Comparison of ENCODE assay signal across 19 cellular contexts in genomic region chr4:79906996-79907395, GRCh38.
DNase-seq lines count a peak whose midpoint lies in the region; ATAC-seq, FAIRE-seq and TF ChIP-seq lines count a peak whose summit lies in the region.
"Had no signal": no experiment of that assay in that cellular context is flagged by ENCODE, and none has a peak within 500 bp of the region (broad histone marks: within the 10 kb centered on the region; RNA-seq: fewer than 3 reads in every experiment).

No MANE protein-coding gene starts in this region.

- H3K27ac ChIP-seq in astrocyte (ENCODE audit: low read depth, low read length), result no peak overlapping the region

- H3K4me3 Mint-ChIP-seq in natural killer cell, result peak overlapping the region; percentile 14
- no peak overlapping the region for H3K4me3 Mint-ChIP-seq in natural killer cell treated with Interleukin-12 subunit alpha and Interleukin-12 subunit beta and Interleukin-15 and Interleukin-18, amount 100 ng/mL, for 72 hours
- no peak overlapping the region for H3K4me3 Mint-ChIP-seq in astrocyte (ENCODE audit: unreplicated experiment)
- no peak overlapping the region for H3K4me3 Mint-ChIP-seq in activated CD4-positive, alpha-beta T cell treated with anti-CD3 and anti-CD28 coated beads, Interleukin-2, amount 10 ng/mL, durations not matched to agents 24 days and 14 days

- H3K9ac ChIP-seq in astrocyte (ENCODE audit: low read length), result no peak overlapping the region

- H4K20me1 ChIP-seq in astrocyte (ENCODE audit: insufficient read depth, low read length), result no peaks in the 10 kb centered on the region

- H3K36me3 Mint-ChIP-seq in natural killer cell (no peaks in the 10 kb centered on the region), astrocyte (ENCODE audit: low read depth, unreplicated experiment) (peaks cover 3% of the 10 kb centered on the region)
- H3K36me3 Mint-ChIP-seq in natural killer cell treated with Interleukin-12 subunit alpha and Interleukin-12 subunit beta and Interleukin-15 and Interleukin-18, amount 100 ng/mL, for 72 hours, result peaks cover 18% of the 10 kb centered on the region
- peaks cover 31% of the 10 kb centered on the region for H3K36me3 Mint-ChIP-seq in activated CD4-positive, alpha-beta T cell treated with anti-CD3 and anti-CD28 coated beads, Interleukin-2, amount 10 ng/mL, durations not matched to agents 24 days and 14 days (ENCODE audit: low read depth)

- no peak overlapping the region for H2AFZ ChIP-seq in astrocyte (ENCODE audit: low read depth, low read length)

- H3K4me3 ChIP-seq in astrocyte (ENCODE audit: insufficient read depth, low read depth, low read length), result no peak overlapping the region
- H3K4me3 ChIP-seq: MG63 had no signal

- H3K27me3 ChIP-seq in astrocyte (ENCODE audit: insufficient read depth, low read length), result no peaks in the 10 kb centered on the region
- H3K27me3 ChIP-seq: MG63 had no signal

- no peaks in the 10 kb centered on the region for H3K9me3 ChIP-seq in astrocyte (ENCODE audit: insufficient read depth, low read depth, low read length)
- H3K9me3 ChIP-seq: MG63 had no signal

- intact Hi-C loops in natural killer cell (cut with micrococcal nuclease), result no loop called here
- intact Hi-C loops in activated CD4-positive, alpha-beta T cell treated with anti-CD3 and anti-CD28 coated beads, Interleukin-2, amount 10 ng/mL, durations not matched to agents 24 days and 14 days (cut with micrococcal nuclease), result no loop called here

- H3K4me2 ChIP-seq in astrocyte (ENCODE audit: low read length), result no peak overlapping the region

- H3K4me1 Mint-ChIP-seq in natural killer cell (peaks cover 0 to 8% of the 10 kb centered on the region in 2 donors), astrocyte (ENCODE audit: low read depth, unreplicated experiment) (no peaks in the 10 kb centered on the region)
- H3K4me1 Mint-ChIP-seq in natural killer cell treated with Interleukin-12 subunit alpha and Interleukin-12 subunit beta and Interleukin-15 and Interleukin-18, amount 100 ng/mL, for 72 hours (ENCODE audit: low read depth in 2 of 2), result peaks cover 2 to 13% of the 10 kb centered on the region in 2 donors
- peaks cover 7% of the 10 kb centered on the region for H3K4me1 Mint-ChIP-seq in activated CD4-positive, alpha-beta T cell treated with anti-CD3 and anti-CD28 coated beads, Interleukin-2, amount 10 ng/mL, durations not matched to agents 24 days and 14 days

- H3K27me3 Mint-ChIP-seq in natural killer cell (ENCODE audit: low read depth in 2 of 2), result no peaks in the 10 kb centered on the region
- H3K27me3 Mint-ChIP-seq in natural killer cell treated with Interleukin-12 subunit alpha and Interleukin-12 subunit beta and Interleukin-15 and Interleukin-18, amount 100 ng/mL, for 72 hours, result no peaks in the 10 kb centered on the region
- H3K27me3 Mint-ChIP-seq in astrocyte (ENCODE audit: low read depth, unreplicated experiment), result no peaks in the 10 kb centered on the region
- H3K27me3 Mint-ChIP-seq in activated CD4-positive, alpha-beta T cell treated with anti-CD3 and anti-CD28 coated beads, Interleukin-2, amount 10 ng/mL, durations not matched to agents 24 days and 14 days, result no peaks in the 10 kb centered on the region

- no peak for ATAC-seq in natural killer cell
- ATAC-seq in natural killer cell treated with Interleukin-12 subunit alpha and Interleukin-12 subunit beta and Interleukin-15 and Interleukin-18, amount 100 ng/mL, for 72 hours, result no peak
- ATAC-seq in GM21737 (IDR thresholded peaks at IDR 0.05; ENCODE audit: unreplicated experiment), result no peak

- peaks cover 20% of the 10 kb centered on the region for H3K36me3 ChIP-seq in astrocyte (ENCODE audit: insufficient read depth, low read length)
- H3K36me3 ChIP-seq: MG63 had no signal

- DNase-seq in natural killer cell (no peak), NOMO-1 treated with DMSO at 0.1 percent for 48 hours (lab: John Stamatoyannopoulos, UW; ENCODE audit: unreplicated experiment) (peak; percentile 93), astrocyte (ENCODE audit: low read depth) (no peak), SHP77 (lab: John Stamatoyannopoulos, UW) (no peak), HuH-7 (ENCODE audit: low spot score) (no peak)
- DNase-seq in natural killer cell treated with Interleukin-12 subunit alpha and Interleukin-12 subunit beta and Interleukin-15 and Interleukin-18, amount 100 ng/mL, for 72 hours (ENCODE audit: low spot score), result no peak
- DNase-seq in activated CD4-positive, alpha-beta T cell treated with anti-CD3 and anti-CD28 coated beads, Interleukin-2, amount 10 ng/mL, durations not matched to agents 24 days and 14 days, result no peak
- DNase-seq: 8988T, C1 segment of cervical spinal cord, Karpas-422, MG63, NCI-H1417, NCI-H1930, NCI-H2171, NCI-H446 treated with DMSO at 0.1 percent for 48 hours, NCI-H774, SHP77 treated with DMSO at 0.1 percent for 48 hours had no signal

- FAIRE-seq in astrocyte (lab: Jason Lieb, UNC), result peak; percentile 32
- FAIRE-seq: H1 had no signal

- no peaks in the 10 kb centered on the region for H3K79me2 ChIP-seq in astrocyte (ENCODE audit: insufficient read depth, low read length)

- TF ChIP-seq CTCF in natural killer cell (IDR thresholded peaks at IDR 0.05) (no peak), astrocyte (IDR thresholded peaks at IDR 0.05; ENCODE audit: insufficient read depth, low read depth, low read length) (no peak)

- H3K9me3 Mint-ChIP-seq in natural killer cell (no peaks in the 10 kb centered on the region), astrocyte (ENCODE audit: unreplicated experiment) (no peaks in the 10 kb centered on the region)
- H3K9me3 Mint-ChIP-seq in natural killer cell treated with Interleukin-12 subunit alpha and Interleukin-12 subunit beta and Interleukin-15 and Interleukin-18, amount 100 ng/mL, for 72 hours, result no peaks in the 10 kb centered on the region
- peaks cover 8% of the 10 kb centered on the region for H3K9me3 Mint-ChIP-seq in activated CD4-positive, alpha-beta T cell treated with anti-CD3 and anti-CD28 coated beads, Interleukin-2, amount 10 ng/mL, durations not matched to agents 24 days and 14 days

- H3K27ac Mint-ChIP-seq in natural killer cell, result no peak overlapping the region
- no peak overlapping the region for H3K27ac Mint-ChIP-seq in natural killer cell treated with Interleukin-12 subunit alpha and Interleukin-12 subunit beta and Interleukin-15 and Interleukin-18, amount 100 ng/mL, for 72 hours
- H3K27ac Mint-ChIP-seq in astrocyte (ENCODE audit: unreplicated experiment), result no peak overlapping the region
- H3K27ac Mint-ChIP-seq in activated CD4-positive, alpha-beta T cell treated with anti-CD3 and anti-CD28 coated beads, Interleukin-2, amount 10 ng/mL, durations not matched to agents 24 days and 14 days, result no peak overlapping the region

- no peaks in the 10 kb centered on the region for H3K4me1 ChIP-seq in astrocyte (ENCODE audit: insufficient read depth, low read length)
